ENCODE assay signal across 8 cellular contexts in genomic region chr1:53811464-53811863, GRCh38. TPM values are rescaled to one million over a fixed set of nuclear protein-coding genes. Genes with fewer than 3 reads are reported as not detected.
DNase-seq lines count a peak whose midpoint lies in the region; ATAC-seq and TF ChIP-seq lines count a peak whose summit lies in the region.
"Not testable (repeated sequence)": the region's sequence is repeated elsewhere in the genome, so short reads cannot be mapped to it uniquely, and the experiment has no call there.

No MANE protein-coding gene starts in this region.

- peak overlapping the region; percentile 54 for H3K27ac ChIP-seq in RWPE1
- H3K27ac ChIP-seq in iPS-20b (ENCODE audit: low read length) = not testable (repeated sequence)

- DNase-seq in Caco-2 (peak; percentile 38 to 55), H4 (ENCODE audit: low spot score) (peak; percentile 59), M059J (ENCODE audit: low read depth) (peak; percentile 40), choroid plexus epithelial cell (ENCODE audit: low read depth) (peak; percentile 17)
- not testable (repeated sequence) for DNase-seq in RWPE1 (ENCODE audit: low spot score)
- DNase-seq in activated CD8-positive, alpha-beta T cell treated with anti-CD3 and anti-CD28 coated beads, Interleukin-2, amount 10 ng/mL, durations not matched to agents 7 days and 5 days = peak; percentile 31
- DNase-seq in stimulated activated CD4-positive, alpha-beta T cell treated with anti-CD3 and anti-CD28 coated beads, Interleukin-12 subunit alpha, Interleukin-12 subunit beta, amount 100 ng/mL, for 4 hours = peak; percentile 2

- intact Hi-C loops in Caco-2 (cut with micrococcal nuclease; ENCODE audit: unreplicated experiment) = not testable (repeated sequence)

- not testable (repeated sequence) for H3K4me1 ChIP-seq in Caco-2; iPS-20b (ENCODE audit: insufficient read depth, low read length)

- ATAC-seq in activated CD8-positive, alpha-beta T cell treated with anti-CD3 and anti-CD28 coated beads, Interleukin-2, amount 10 ng/mL, durations not matched to agents 7 days and 5 days = not testable (repeated sequence)

- H3K27me3 ChIP-seq in Caco-2 (replicated peaks; ENCODE audit: control insufficient read depth, insufficient read depth, low read length); iPS-20b (ENCODE audit: insufficient read depth, low read length): not testable (repeated sequence)

- peaks cover 42% of the 10 kb centered on the region for H3K36me3 Mint-ChIP-seq in Caco-2 (ENCODE audit: insufficient read depth, unreplicated experiment)
- H3K36me3 Mint-ChIP-seq in activated CD8-positive, alpha-beta T cell treated with anti-CD3 and anti-CD28 coated beads, Interleukin-2, amount 10 ng/mL, durations not matched to agents 7 days and 5 days (ENCODE audit: low read depth) = peaks cover 66% of the 10 kb centered on the region

- H3K27ac Mint-ChIP-seq in Caco-2 (ENCODE audit: unreplicated experiment) = peak overlapping the region; percentile 29
- H3K27ac Mint-ChIP-seq in activated CD8-positive, alpha-beta T cell treated with anti-CD3 and anti-CD28 coated beads, Interleukin-2, amount 10 ng/mL, durations not matched to agents 7 days and 5 days = peak overlapping the region; percentile 19

- POLR2A ChIA-PET in Caco-2 (lab: Charles Lee); RWPE1 (lab: Yijun Ruan, JAX; ENCODE audit: low non-redundant PET); activated CD8-positive, alpha-beta T cell treated with anti-CD3 and anti-CD28 coated beads, Interleukin-2, amount 10 ng/mL, durations not matched to agents 7 days and 5 days (lab: Charles Lee): not testable (repeated sequence)

- H3K4me3 Mint-ChIP-seq in Caco-2 (ENCODE audit: unreplicated experiment); activated CD8-positive, alpha-beta T cell treated with anti-CD3 and anti-CD28 coated beads, Interleukin-2, amount 10 ng/mL, durations not matched to agents 7 days and 5 days: not testable (repeated sequence)

- not testable (repeated sequence) for H3K27me3 Mint-ChIP-seq in Caco-2 (ENCODE audit: insufficient read depth, unreplicated experiment); activated CD8-positive, alpha-beta T cell treated with anti-CD3 and anti-CD28 coated beads, Interleukin-2, amount 10 ng/mL, durations not matched to agents 7 days and 5 days (ENCODE audit: low read depth)

- H3K4me3 ChIP-seq in Caco-2 (ENCODE audit: low read depth, low read length); choroid plexus epithelial cell (ENCODE audit: low read depth, low read length); iPS-20b (ENCODE audit: low read length): not testable (repeated sequence)

- CTCF ChIA-PET in Caco-2 (lab: Charles Lee) = not testable (repeated sequence)
- CTCF ChIA-PET in RWPE1 (lab: Yijun Ruan, JAX) = interaction anchor here (0.6 kb wide), 2 partner anchors 20 to 221 kb away, joined by 3 to 4 read pairs; no protein-coding TSS in a partner anchor
- CTCF ChIA-PET in activated CD8-positive, alpha-beta T cell treated with anti-CD3 and anti-CD28 coated beads, Interleukin-2, amount 10 ng/mL, durations not matched to agents 7 days and 5 days (lab: Charles Lee) = interaction anchor here (1.2 to 2.1 kb wide), 7 partner anchors 8 to 39 kb away, joined by 3 to 8 read pairs (median 4); no protein-coding TSS in a partner anchor

- not testable (repeated sequence) for TF ChIP-seq CTCF in Caco-2 (IDR thresholded peaks at IDR 0.05; ENCODE audit: insufficient read depth in 1 of 2, low read depth in 1 of 2, low read length in 1 of 2, severe bottlenecking in 1 of 2, unreplicated experiment in 1 of 2); RWPE1 (conservative IDR thresholded peaks at IDR 0.05; ENCODE audit: low read depth)
- peak; percentile 23 for TF ChIP-seq CTCF in choroid plexus epithelial cell (conservative IDR thresholded peaks at IDR 0.05; ENCODE audit: low read depth, low read length)

- H3K36me3 ChIP-seq in Caco-2 (ENCODE audit: control insufficient read depth, insufficient read depth, low read length) = not testable (repeated sequence)
- H3K36me3 ChIP-seq in iPS-20b (ENCODE audit: insufficient read depth, low read depth, low read length) = peaks cover 71% of the 10 kb centered on the region

- not testable (repeated sequence) for BruUV-seq in Caco-2 (replicated peaks; lab: Mats Ljungman, UMichigan)

- H3K9me3 ChIP-seq in Caco-2; iPS-20b (ENCODE audit: insufficient read depth, low read depth, low read length): not testable (repeated sequence)

- peak overlapping the region; percentile 49; the same call in 1 of the 2 replicates for H3K9ac ChIP-seq in iPS-20b (ENCODE audit: low read depth, low read length)

- H3K9me3 Mint-ChIP-seq in Caco-2 (ENCODE audit: unreplicated experiment); activated CD8-positive, alpha-beta T cell treated with anti-CD3 and anti-CD28 coated beads, Interleukin-2, amount 10 ng/mL, durations not matched to agents 7 days and 5 days (ENCODE audit: insufficient read depth): not testable (repeated sequence)

- not testable (repeated sequence) for H3K4me1 Mint-ChIP-seq in Caco-2 (ENCODE audit: low read depth, unreplicated experiment)
- H3K4me1 Mint-ChIP-seq in activated CD8-positive, alpha-beta T cell treated with anti-CD3 and anti-CD28 coated beads, Interleukin-2, amount 10 ng/mL, durations not matched to agents 7 days and 5 days (ENCODE audit: low read depth) = peaks cover 14% of the 10 kb centered on the region

RNA-seq across cellular contexts. Expression of gene NDC1, which starts 26.6 kb away (rescaled TPM):
- 28.8 and 29.6 TPM in 2 replicates for total RNA-seq in Caco-2 (2022)
- total RNA-seq in H4 (2014; rRNA removed; shearing (Covaris generic)) = 72.1 and 89.1 TPM in 2 replicates
- total RNA-seq in M059J (2014; rRNA removed; shearing (Covaris generic)) = 34.0 and 48.1 TPM in 2 replicates
- 10 to 100 TPM; 27.8 to 28.6 TPM for total RNA-seq in activated CD8-positive, alpha-beta T cell treated with anti-CD3 and anti-CD28 coated beads, Interleukin-2, amount 10 ng/mL, durations not matched to agents 7 days and 5 days
